Comparison of ENCODE assay signal across 1 cellular context in the genomic region with DNA sequence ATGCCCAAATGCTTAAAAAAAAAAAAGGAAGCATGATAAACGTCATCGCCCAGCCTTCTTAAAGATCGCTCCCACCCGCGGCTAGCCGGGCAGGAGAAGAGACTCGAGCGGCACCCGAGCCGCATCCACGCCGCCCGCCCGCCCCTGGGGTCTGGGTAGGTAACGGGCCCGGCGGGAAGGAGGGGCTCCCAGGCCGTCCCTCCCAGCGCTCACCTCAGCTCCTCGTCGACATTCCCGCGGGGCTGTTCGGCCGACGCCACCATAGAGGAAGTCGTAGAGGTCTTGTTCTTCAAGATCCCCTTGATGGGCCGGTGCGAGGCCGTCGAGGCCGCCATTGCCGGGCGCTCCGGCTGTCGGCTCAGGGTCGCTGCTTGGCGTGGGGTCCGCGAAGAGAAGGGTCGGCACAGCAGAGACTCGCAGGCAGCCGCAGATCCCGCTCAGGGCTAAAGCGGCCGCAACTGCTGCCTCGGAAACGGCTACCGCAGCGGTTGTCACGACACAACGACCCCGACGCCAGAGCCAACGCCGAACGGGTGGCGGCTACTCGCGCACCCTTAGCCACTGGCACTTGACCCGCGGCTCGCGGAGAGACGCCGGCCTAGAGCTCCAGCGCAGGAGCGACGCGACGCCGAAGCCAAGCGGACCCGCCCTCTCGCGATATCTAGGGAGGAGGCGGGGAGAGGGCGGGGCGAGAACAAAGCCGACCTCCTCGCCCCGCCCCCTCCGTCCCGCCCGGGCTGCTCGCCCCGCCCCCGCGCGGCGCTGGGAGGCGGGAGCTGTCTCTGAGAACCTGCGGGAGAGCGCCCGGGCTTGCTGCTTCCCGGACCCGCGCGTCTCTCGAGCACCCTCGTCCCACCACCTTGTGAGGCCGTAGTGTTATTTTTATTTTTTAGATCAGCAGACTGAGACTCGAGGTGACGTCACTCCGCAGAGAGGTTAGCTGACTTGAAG.
TF ChIP-seq lines count a peak whose summit lies in the region.

Gene PPP1R2, minus strand, starts transcription at position 635 of the 951 bp plus-strand sequence. Its CDS starts 300 bp downstream, at position 335.

TF ChIP-seq in SK-N-SH, 30 proteins besides CTCF, POLR2A, EP300 and RAD21 (continued from another document):
- TF ChIP-seq, protein P1, sequence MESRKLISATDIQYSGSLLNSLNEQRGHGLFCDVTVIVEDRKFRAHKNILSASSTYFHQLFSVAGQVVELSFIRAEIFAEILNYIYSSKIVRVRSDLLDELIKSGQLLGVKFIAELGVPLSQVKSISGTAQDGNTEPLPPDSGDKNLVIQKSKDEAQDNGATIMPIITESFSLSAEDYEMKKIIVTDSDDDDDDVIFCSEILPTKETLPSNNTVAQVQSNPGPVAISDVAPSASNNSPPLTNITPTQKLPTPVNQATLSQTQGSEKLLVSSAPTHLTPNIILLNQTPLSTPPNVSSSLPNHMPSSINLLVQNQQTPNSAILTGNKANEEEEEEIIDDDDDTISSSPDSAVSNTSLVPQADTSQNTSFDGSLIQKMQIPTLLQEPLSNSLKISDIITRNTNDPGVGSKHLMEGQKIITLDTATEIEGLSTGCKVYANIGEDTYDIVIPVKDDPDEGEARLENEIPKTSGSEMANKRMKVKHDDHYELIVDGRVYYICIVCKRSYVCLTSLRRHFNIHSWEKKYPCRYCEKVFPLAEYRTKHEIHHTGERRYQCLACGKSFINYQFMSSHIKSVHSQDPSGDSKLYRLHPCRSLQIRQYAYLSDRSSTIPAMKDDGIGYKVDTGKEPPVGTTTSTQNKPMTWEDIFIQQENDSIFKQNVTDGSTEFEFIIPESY (IDR thresholded peaks at IDR 0.05; ENCODE audit: borderline replicate concordance, low read depth): peak; percentile 96
- TF ChIP-seq YY1 (IDR thresholded peaks at IDR 0.05; ENCODE audit: low read depth) (peak; percentile 74; the same call in 1 of the 2 replicates), NFIC (IDR thresholded peaks at IDR 0.05; ENCODE audit: borderline replicate concordance) (no peak), GATA2 (CRISPR knock-in tag; IDR thresholded peaks at IDR 0.05) (no peak)
